Comparison of ENCODE assay signal across 21 cellular contexts in the genomic region with DNA sequence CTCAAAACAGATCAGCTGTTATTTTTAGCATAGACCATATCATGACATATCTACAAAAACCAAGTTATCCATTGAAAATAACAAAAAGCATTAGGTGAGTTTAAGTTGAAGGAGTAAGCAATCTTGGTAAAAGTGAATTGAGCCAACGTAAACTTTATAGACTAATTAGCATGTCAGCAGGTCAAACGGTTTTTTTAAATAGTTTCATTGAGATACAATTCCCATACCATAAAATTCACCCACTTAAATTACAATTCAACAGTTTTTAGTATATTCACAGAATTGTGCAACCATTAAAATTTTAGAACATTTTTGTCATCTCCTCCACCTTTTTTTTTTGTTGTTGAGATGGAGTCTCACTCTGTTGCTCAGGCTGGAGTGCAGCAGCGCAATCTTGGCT.
"Had no signal": no experiment of that assay in that cellular context is flagged by ENCODE, and none has a peak within 500 bp of the region (broad histone marks: within the 10 kb centered on the region; RNA-seq: fewer than 3 reads in every experiment).

No MANE protein-coding gene starts in this region.

- H3K4me3 ChIP-seq: MG63, SJSA1, SK-N-MC had no signal

- H3K27me3 ChIP-seq: MG63, SJSA1 had no signal

- H3K27ac ChIP-seq: HL-60, SJSA1 had no signal

- DNase-seq: KBM-7, MG63, NCI-H1092, NCI-H1105 treated with DMSO at 0.1 percent for 48 hours, NCI-H1436, NCI-H187, NCI-H2029, NCI-H2081 treated with DMSO at 0.1 percent for 48 hours, NCI-H2171, NCI-H226, NCI-H446, NCI-H510A, NCI-H524 treated with DMSO at 0.1 percent for 48 hours, NCI-H69, NCI-H774, Right ventricle myocardium superior, RPMI8226, SIG-M5 had no signal

- H3K9me3 ChIP-seq: MG63, SJSA1 had no signal

- H3K36me3 ChIP-seq: MG63, SJSA1 had no signal
